Comparison of ENCODE assay signal across 1 cellular context in the genomic region with DNA sequence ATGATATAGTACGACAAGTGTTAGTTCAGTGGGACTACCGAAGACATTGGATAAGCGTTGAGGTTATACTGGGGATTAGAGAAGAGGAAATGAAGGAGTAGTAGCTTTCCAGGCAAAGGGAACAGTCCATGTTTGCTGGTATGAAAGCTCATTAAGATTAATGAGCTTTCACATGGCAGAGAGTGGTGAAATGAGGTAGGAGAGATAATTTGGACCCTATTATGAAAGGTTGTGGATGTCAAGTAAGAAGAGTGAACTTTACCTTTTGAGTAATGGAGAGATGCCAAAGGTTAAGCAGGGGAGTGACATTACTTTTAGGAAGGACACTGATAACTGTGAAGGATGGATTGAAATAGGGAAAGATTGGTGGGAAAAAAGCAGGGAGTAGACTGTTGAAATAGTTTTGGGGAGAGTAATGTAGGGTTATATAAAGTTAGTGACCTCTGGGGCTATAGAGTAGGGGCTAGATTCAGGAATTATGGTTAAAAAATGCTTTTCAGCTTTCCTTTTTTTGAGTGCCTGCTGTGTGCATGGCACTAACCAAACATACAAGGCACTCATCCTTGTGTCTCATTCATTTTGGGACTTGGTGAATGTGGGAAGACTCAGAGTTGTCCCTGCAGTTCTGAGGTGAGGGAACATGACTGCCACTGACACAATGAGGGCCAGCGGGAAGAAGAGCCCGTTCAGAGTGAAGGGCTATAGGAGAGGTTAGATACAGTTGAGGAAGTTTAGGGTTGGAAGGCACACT.
TF ChIP-seq lines count a peak whose summit lies in the region.

No MANE protein-coding gene starts in this region.

TF ChIP-seq in GM23338, 12 proteins besides CTCF, POLR2A, EP300 and RAD21 (continued from another document):
- TF ChIP-seq, protein P1, sequence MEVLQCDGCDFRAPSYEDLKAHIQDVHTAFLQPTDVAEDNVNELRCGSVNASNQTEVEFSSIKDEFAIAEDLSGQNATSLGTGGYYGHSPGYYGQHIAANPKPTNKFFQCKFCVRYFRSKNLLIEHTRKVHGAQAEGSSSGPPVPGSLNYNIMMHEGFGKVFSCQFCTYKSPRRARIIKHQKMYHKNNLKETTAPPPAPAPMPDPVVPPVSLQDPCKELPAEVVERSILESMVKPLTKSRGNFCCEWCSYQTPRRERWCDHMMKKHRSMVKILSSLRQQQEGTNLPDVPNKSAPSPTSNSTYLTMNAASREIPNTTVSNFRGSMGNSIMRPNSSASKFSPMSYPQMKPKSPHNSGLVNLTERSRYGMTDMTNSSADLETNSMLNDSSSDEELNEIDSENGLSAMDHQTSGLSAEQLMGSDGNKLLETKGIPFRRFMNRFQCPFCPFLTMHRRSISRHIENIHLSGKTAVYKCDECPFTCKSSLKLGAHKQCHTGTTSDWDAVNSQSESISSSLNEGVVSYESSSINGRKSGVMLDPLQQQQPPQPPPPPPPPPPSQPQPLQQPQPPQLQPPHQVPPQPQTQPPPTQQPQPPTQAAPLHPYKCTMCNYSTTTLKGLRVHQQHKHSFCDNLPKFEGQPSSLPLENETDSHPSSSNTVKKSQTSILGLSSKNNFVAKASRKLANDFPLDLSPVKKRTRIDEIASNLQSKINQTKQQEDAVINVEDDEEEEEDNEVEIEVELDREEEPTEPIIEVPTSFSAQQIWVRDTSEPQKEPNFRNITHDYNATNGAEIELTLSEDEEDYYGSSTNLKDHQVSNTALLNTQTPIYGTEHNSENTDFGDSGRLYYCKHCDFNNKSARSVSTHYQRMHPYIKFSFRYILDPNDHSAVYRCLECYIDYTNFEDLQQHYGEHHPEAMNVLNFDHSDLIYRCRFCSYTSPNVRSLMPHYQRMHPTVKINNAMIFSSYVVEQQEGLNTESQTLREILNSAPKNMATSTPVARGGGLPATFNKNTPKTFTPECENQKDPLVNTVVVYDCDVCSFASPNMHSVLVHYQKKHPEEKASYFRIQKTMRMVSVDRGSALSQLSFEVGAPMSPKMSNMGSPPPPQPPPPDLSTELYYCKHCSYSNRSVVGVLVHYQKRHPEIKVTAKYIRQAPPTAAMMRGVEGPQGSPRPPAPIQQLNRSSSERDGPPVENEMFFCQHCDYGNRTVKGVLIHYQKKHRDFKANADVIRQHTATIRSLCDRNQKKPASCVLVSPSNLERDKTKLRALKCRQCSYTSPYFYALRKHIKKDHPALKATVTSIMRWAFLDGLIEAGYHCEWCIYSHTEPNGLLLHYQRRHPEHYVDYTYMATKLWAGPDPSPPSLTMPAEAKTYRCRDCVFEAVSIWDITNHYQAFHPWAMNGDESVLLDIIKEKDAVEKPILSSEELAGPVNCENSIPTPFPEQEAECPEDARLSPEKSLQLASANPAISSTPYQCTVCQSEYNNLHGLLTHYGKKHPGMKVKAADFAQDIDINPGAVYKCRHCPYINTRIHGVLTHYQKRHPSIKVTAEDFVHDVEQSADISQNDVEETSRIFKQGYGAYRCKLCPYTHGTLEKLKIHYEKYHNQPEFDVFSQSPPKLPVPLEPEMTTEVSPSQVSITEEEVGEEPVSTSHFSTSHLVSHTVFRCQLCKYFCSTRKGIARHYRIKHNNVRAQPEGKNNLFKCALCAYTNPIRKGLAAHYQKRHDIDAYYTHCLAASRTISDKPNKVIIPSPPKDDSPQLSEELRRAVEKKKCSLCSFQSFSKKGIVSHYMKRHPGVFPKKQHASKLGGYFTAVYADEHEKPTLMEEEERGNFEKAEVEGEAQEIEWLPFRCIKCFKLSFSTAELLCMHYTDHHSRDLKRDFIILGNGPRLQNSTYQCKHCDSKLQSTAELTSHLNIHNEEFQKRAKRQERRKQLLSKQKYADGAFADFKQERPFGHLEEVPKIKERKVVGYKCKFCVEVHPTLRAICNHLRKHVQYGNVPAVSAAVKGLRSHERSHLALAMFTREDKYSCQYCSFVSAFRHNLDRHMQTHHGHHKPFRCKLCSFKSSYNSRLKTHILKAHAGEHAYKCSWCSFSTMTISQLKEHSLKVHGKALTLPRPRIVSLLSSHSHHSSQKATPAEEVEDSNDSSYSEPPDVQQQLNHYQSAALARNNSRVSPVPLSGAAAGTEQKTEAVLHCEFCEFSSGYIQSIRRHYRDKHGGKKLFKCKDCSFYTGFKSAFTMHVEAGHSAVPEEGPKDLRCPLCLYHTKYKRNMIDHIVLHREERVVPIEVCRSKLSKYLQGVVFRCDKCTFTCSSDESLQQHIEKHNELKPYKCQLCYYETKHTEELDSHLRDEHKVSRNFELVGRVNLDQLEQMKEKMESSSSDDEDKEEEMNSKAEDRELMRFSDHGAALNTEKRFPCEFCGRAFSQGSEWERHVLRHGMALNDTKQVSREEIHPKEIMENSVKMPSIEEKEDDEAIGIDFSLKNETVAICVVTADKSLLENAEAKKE (CRISPR knock-in tag; IDR thresholded peaks at IDR 0.05), result no peak
- TF ChIP-seq STAT1 (IDR thresholded peaks at IDR 0.05; ENCODE audit: unreplicated experiment) (no peak), REST (IDR thresholded peaks at IDR 0.05; ENCODE audit: unreplicated experiment) (no peak), EZH2phosphoT487 (IDR thresholded peaks at IDR 0.05; ENCODE audit: unreplicated experiment) (no peak), NANOG (IDR thresholded peaks at IDR 0.05; ENCODE audit: borderline replicate concordance) (no peak)
